15 cellular contexts compared by ENCODE assay signal in genomic region chr7:55187701-55188491, GRCh38.
DNase-seq lines count a peak whose midpoint lies in the region; ATAC-seq and TF ChIP-seq lines count a peak whose summit lies in the region.
"Had no signal": no experiment of that assay in that cellular context is flagged by ENCODE, and none has a peak within 500 bp of the region (broad histone marks: within the 10 kb centered on the region; RNA-seq: fewer than 3 reads in every experiment).

No MANE protein-coding gene starts in this region.

- no peaks in the 10 kb centered on the region for H3K79me2 ChIP-seq in neural progenitor cell (ENCODE audit: low read depth)

- no peaks in the 10 kb centered on the region for H3K9me3 ChIP-seq in heart right ventricle
- no peaks in the 10 kb centered on the region for H3K9me3 ChIP-seq in neural progenitor cell (ENCODE audit: low read depth)
- no peaks in the 10 kb centered on the region for H3K9me3 ChIP-seq in upper lobe of right lung

- TF ChIP-seq CTCF in heart right ventricle (IDR thresholded peaks at IDR 0.05): no peak
- no peak for TF ChIP-seq CTCF in neural progenitor cell (IDR thresholded peaks at IDR 0.05)
- TF ChIP-seq CTCF in upper lobe of right lung (IDR thresholded peaks at IDR 0.05): no peak
- TF ChIP-seq CTCF in nephron progenitor cell (IDR thresholded peaks at IDR 0.05): no peak

- intact Hi-C loops in heart right ventricle (cut with DNase I): loop anchor here in 2 of 10 donors (5.0 kb wide), 2 partner anchors 56 to 171 kb away; partner anchors contain the start of gene EGFR (in 1 of the 2)
- intact Hi-C loops in upper lobe of right lung (cut with DNase I): no loop called here

- no peaks in the 10 kb centered on the region for H3K36me3 Mint-ChIP-seq in activated CD8-positive, alpha-beta memory T cell treated with anti-CD3 and anti-CD28 coated beads, Interleukin-2, amount 10 ng/mL, durations not matched to agents 7 days and 5 days
- H3K36me3 Mint-ChIP-seq in neural progenitor cell (peaks cover 4% of the 10 kb centered on the region), nephron progenitor cell (ENCODE audit: low read depth) (no peaks in the 10 kb centered on the region)
- H3K36me3 Mint-ChIP-seq: activated naive CD8-positive, alpha-beta T cell treated with anti-CD3 and anti-CD28 coated beads, Interleukin-2, amount 10 ng/mL, durations not matched to agents 7 days and 5 days; CD4-positive, alpha-beta memory T cell had no signal

- H3F3A ChIP-seq in neural progenitor cell (ENCODE audit: low read depth): no peaks in the 10 kb centered on the region

- H3K27me3 ChIP-seq in heart right ventricle (no peaks in the 10 kb centered on the region), neural progenitor cell (no peaks in the 10 kb centered on the region), upper lobe of right lung (no peaks in the 10 kb centered on the region)

- H3K4me3 ChIP-seq in heart right ventricle (no peak overlapping the region), neural progenitor cell (no peak overlapping the region), upper lobe of right lung (no peak overlapping the region)

- CTCF ChIA-PET in activated CD8-positive, alpha-beta memory T cell treated with anti-CD3 and anti-CD28 coated beads, Interleukin-2, amount 10 ng/mL, durations not matched to agents 7 days and 5 days (lab: Charles Lee): no interaction called here

- no peak overlapping the region for H2AFZ ChIP-seq in neural progenitor cell (replicated peaks)

- H3K4me2 ChIP-seq in neural progenitor cell: no peak overlapping the region

- H3K27ac ChIP-seq in heart right ventricle (peak overlapping the region in 8 of 10 donors; percentile 37 to 79 (median 66)), neural progenitor cell (no peak overlapping the region), upper lobe of right lung (no peak overlapping the region)

- no peaks in the 10 kb centered on the region for H4K20me1 ChIP-seq in neural progenitor cell (ENCODE audit: low read depth)

- H3K36me3 ChIP-seq in heart right ventricle: peaks cover 0 to 40% (median 0%) of the 10 kb centered on the region in 9 donors
- no peaks in the 10 kb centered on the region for H3K36me3 ChIP-seq in neural progenitor cell
- peaks cover 16% of the 10 kb centered on the region for H3K36me3 ChIP-seq in upper lobe of right lung

- no peak overlapping the region for H3K9ac ChIP-seq in neural progenitor cell

- H3K4me3 Mint-ChIP-seq in activated CD8-positive, alpha-beta memory T cell treated with anti-CD3 and anti-CD28 coated beads, Interleukin-2, amount 10 ng/mL, durations not matched to agents 7 days and 5 days: no peak overlapping the region
- H3K4me3 Mint-ChIP-seq in neural progenitor cell (no peak overlapping the region), nephron progenitor cell (no peak overlapping the region)
- H3K4me3 Mint-ChIP-seq: activated naive CD8-positive, alpha-beta T cell treated with anti-CD3 and anti-CD28 coated beads, Interleukin-2, amount 10 ng/mL, durations not matched to agents 7 days and 5 days; CD4-positive, alpha-beta memory T cell had no signal

- H3K27me3 Mint-ChIP-seq in activated CD8-positive, alpha-beta memory T cell treated with anti-CD3 and anti-CD28 coated beads, Interleukin-2, amount 10 ng/mL, durations not matched to agents 7 days and 5 days: peaks cover 3% of the 10 kb centered on the region
- H3K27me3 Mint-ChIP-seq in neural progenitor cell (ENCODE audit: insufficient read depth, low read depth): peaks cover 3% of the 10 kb centered on the region
- H3K27me3 Mint-ChIP-seq in nephron progenitor cell (ENCODE audit: low read depth, poor library complexity): peaks cover 11% of the 10 kb centered on the region

- H3K4me1 Mint-ChIP-seq in activated CD8-positive, alpha-beta memory T cell treated with anti-CD3 and anti-CD28 coated beads, Interleukin-2, amount 10 ng/mL, durations not matched to agents 7 days and 5 days: no peaks in the 10 kb centered on the region
- peaks cover 50% of the 10 kb centered on the region for H3K4me1 Mint-ChIP-seq in neural progenitor cell
- H3K4me1 Mint-ChIP-seq in nephron progenitor cell: peaks cover 48% of the 10 kb centered on the region
- H3K4me1 Mint-ChIP-seq: activated naive CD8-positive, alpha-beta T cell treated with anti-CD3 and anti-CD28 coated beads, Interleukin-2, amount 10 ng/mL, durations not matched to agents 7 days and 5 days; CD4-positive, alpha-beta memory T cell had no signal

- ATAC-seq in activated CD8-positive, alpha-beta memory T cell treated with anti-CD3 and anti-CD28 coated beads, Interleukin-2, amount 10 ng/mL, durations not matched to agents 7 days and 5 days: no peak
- ATAC-seq in heart right ventricle: peak in 6 of 8 donors; percentile 37 to 79 (median 66)
- peak; percentile 16 for ATAC-seq in upper lobe of right lung
- ATAC-seq: HCT116 had no signal

- H3K27ac Mint-ChIP-seq in activated CD8-positive, alpha-beta memory T cell treated with anti-CD3 and anti-CD28 coated beads, Interleukin-2, amount 10 ng/mL, durations not matched to agents 7 days and 5 days: no peak overlapping the region
- H3K27ac Mint-ChIP-seq in neural progenitor cell: peak overlapping the region; percentile 94
- no peak overlapping the region for H3K27ac Mint-ChIP-seq in nephron progenitor cell
- H3K27ac Mint-ChIP-seq: activated naive CD8-positive, alpha-beta T cell treated with anti-CD3 and anti-CD28 coated beads, Interleukin-2, amount 10 ng/mL, durations not matched to agents 7 days and 5 days; CD4-positive, alpha-beta memory T cell had no signal

- H3K4me1 ChIP-seq in heart right ventricle: peaks cover 13 to 56% (median 33%) of the 10 kb centered on the region in 9 donors
- peaks cover 10% of the 10 kb centered on the region for H3K4me1 ChIP-seq in neural progenitor cell
- H3K4me1 ChIP-seq in upper lobe of right lung: no peaks in the 10 kb centered on the region

- peak; percentile 31 for DNase-seq in activated CD8-positive, alpha-beta memory T cell treated with anti-CD3 and anti-CD28 coated beads, Interleukin-2, amount 10 ng/mL, durations not matched to agents 7 days and 5 days
- DNase-seq in activated CD8-positive, alpha-beta memory T cell treated with anti-CD3 and anti-CD28 coated beads, Interleukin-2, amount 50 U/mL, for 48 hours: no peak
- DNase-seq in heart right ventricle: peak; percentile 46 to 66
- no peak for DNase-seq in neural progenitor cell (ENCODE audit: low spot score)
- no peak for DNase-seq in upper lobe of right lung
- no peak for DNase-seq in nephron progenitor cell
- no peak for DNase-seq in H4 (ENCODE audit: low spot score)
- DNase-seq in superior temporal gyrus (ENCODE audit: extremely low spot score): no peak
- DNase-seq: 8988T; activated naive CD8-positive, alpha-beta T cell treated with anti-CD3 and anti-CD28 coated beads, Interleukin-2, amount 10 ng/mL, durations not matched to agents 7 days and 5 days; activated T-cell treated with anti-CD3 and anti-CD28 coated beads, Interleukin-2, amount 50 U/mL, for 1 hour; CD4-positive, alpha-beta memory T cell; NCI-H2081; T-helper 1 cell had no signal

- H3K9me3 Mint-ChIP-seq in activated CD8-positive, alpha-beta memory T cell treated with anti-CD3 and anti-CD28 coated beads, Interleukin-2, amount 10 ng/mL, durations not matched to agents 7 days and 5 days (ENCODE audit: low read depth): no peaks in the 10 kb centered on the region
- H3K9me3 Mint-ChIP-seq in neural progenitor cell: peaks cover 3% of the 10 kb centered on the region
- H3K9me3 Mint-ChIP-seq in nephron progenitor cell: no peaks in the 10 kb centered on the region
- H3K9me3 Mint-ChIP-seq: activated naive CD8-positive, alpha-beta T cell treated with anti-CD3 and anti-CD28 coated beads, Interleukin-2, amount 10 ng/mL, durations not matched to agents 7 days and 5 days; CD4-positive, alpha-beta memory T cell had no signal

- 49 to 59% methylated on average over 11 of the region's 11 CpGs for WGBS in heart right ventricle, 2 donors

Comparison
In these comparisons a context has a peak if more than half of its experiments do, and no peak if none do; other contexts are left out.
1. DNase-seq: peak in activated CD8-positive, alpha-beta memory T cell treated with anti-CD3 and anti-CD28 coated beads, Interleukin-2, amount 10 ng/mL, durations not matched to agents 7 days and 5 days (single experiment) and heart right ventricle (2 of 2); none in activated CD8-positive, alpha-beta memory T cell treated with anti-CD3 and anti-CD28 coated beads, Interleukin-2, amount 50 U/mL, for 48 hours (single experiment), neural progenitor cell (single experiment), upper lobe of right lung (single experiment), nephron progenitor cell (single experiment), H4 (single experiment) and superior temporal gyrus (single experiment).
2. H3K27ac ChIP-seq: peak in heart right ventricle (8 of 10); none in neural progenitor cell (single experiment) and upper lobe of right lung (single experiment).